In the genomic region with DNA sequence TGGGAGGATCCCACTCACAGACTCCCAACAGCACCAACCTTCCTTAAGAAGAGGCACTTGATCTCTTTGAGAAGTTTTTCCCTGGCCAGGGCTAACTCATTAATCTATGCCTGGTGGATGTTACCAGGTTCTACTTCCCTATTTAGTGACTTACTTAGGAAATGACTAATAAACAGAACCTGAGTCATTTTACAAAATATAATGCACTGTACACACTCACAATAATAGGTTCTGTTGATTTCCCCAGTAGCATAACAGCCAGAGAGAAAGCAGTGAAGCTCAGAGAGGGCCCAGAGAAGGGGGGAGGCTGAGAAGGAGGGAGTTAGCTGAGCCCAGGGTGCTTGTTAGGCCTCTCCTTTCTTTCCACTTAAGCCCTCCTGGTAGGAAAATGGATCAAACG, we compare ENCODE assay signal across 1 cellular context.
TF ChIP-seq lines count a peak whose summit lies in the region.

No MANE protein-coding gene starts in this region.

TF ChIP-seq in HepG2, 621 proteins besides CTCF, POLR2A, EP300 and RAD21 (continued from another document):
- TF ChIP-seq, protein P1, sequence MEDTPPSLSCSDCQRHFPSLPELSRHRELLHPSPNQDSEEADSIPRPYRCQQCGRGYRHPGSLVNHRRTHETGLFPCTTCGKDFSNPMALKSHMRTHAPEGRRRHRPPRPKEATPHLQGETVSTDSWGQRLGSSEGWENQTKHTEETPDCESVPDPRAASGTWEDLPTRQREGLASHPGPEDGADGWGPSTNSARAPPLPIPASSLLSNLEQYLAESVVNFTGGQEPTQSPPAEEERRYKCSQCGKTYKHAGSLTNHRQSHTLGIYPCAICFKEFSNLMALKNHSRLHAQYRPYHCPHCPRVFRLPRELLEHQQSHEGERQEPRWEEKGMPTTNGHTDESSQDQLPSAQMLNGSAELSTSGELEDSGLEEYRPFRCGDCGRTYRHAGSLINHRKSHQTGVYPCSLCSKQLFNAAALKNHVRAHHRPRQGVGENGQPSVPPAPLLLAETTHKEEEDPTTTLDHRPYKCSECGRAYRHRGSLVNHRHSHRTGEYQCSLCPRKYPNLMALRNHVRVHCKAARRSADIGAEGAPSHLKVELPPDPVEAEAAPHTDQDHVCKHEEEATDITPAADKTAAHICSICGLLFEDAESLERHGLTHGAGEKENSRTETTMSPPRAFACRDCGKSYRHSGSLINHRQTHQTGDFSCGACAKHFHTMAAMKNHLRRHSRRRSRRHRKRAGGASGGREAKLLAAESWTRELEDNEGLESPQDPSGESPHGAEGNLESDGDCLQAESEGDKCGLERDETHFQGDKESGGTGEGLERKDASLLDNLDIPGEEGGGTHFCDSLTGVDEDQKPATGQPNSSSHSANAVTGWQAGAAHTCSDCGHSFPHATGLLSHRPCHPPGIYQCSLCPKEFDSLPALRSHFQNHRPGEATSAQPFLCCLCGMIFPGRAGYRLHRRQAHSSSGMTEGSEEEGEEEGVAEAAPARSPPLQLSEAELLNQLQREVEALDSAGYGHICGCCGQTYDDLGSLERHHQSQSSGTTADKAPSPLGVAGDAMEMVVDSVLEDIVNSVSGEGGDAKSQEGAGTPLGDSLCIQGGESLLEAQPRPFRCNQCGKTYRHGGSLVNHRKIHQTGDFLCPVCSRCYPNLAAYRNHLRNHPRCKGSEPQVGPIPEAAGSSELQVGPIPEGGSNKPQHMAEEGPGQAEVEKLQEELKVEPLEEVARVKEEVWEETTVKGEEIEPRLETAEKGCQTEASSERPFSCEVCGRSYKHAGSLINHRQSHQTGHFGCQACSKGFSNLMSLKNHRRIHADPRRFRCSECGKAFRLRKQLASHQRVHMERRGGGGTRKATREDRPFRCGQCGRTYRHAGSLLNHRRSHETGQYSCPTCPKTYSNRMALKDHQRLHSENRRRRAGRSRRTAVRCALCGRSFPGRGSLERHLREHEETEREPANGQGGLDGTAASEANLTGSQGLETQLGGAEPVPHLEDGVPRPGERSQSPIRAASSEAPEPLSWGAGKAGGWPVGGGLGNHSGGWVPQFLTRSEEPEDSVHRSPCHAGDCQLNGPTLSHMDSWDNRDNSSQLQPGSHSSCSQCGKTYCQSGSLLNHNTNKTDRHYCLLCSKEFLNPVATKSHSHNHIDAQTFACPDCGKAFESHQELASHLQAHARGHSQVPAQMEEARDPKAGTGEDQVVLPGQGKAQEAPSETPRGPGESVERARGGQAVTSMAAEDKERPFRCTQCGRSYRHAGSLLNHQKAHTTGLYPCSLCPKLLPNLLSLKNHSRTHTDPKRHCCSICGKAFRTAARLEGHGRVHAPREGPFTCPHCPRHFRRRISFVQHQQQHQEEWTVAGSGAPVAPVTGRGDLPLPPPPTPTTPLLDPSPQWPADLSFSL (CRISPR knock-in tag; IDR thresholded peaks at IDR 0.05): no peak
- TF ChIP-seq FOXO1 (CRISPR knock-in tag; IDR thresholded peaks at IDR 0.05): no peak
- TF ChIP-seq PBX2 (CRISPR knock-in tag; IDR thresholded peaks at IDR 0.05): no peak
- TF ChIP-seq ETV6 (CRISPR knock-in tag; conservative IDR thresholded peaks at IDR 0.05): no peak
- TF ChIP-seq ERF (CRISPR knock-in tag; IDR thresholded peaks at IDR 0.05): no peak
- no peak for TF ChIP-seq NCOR1 (IDR thresholded peaks at IDR 0.05; ENCODE audit: borderline replicate concordance, low read length)
- TF ChIP-seq, protein P2, sequence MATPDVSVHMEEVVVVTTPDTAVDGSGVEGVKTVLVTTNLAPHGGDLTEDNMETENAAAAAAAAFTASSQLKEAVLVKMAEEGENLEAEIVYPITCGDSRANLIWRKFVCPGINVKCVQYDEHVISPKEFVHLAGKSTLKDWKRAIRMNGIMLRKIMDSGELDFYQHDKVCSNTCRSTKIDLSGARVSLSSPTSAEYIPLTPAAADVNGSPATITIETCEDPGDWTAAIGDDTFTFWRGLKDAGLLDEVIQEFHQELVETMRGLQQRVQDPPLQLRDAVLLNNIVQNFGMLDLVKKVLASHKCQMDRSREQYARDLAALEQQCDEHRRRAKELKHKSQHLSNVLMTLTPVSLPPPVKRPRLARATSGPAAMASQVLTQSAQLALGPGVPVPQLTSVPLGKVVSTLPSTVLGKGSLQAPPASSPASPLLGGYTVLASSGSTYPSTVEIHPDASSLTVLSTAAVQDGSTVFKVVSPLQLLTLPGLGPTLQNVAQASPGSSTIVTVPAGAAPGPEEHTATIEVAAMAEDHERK (CRISPR knock-in tag; IDR thresholded peaks at IDR 0.05; ENCODE audit: low read depth): no peak
